9 cellular contexts compared by ENCODE assay signal in genomic region chr11:126862664-126863247, GRCh38.
DNase-seq lines count a peak whose midpoint lies in the region; ATAC-seq and TF ChIP-seq lines count a peak whose summit lies in the region.
"Had no signal": no experiment of that assay in that cellular context is flagged by ENCODE, and none has a peak within 500 bp of the region (broad histone marks: within the 10 kb centered on the region; RNA-seq: fewer than 3 reads in every experiment).

No MANE protein-coding gene starts in this region.

- no peaks in the 10 kb centered on the region for H3K79me2 ChIP-seq in HCT116 (ENCODE audit: insufficient read depth, low read length)

- no peaks in the 10 kb centered on the region for H3K4me1 ChIP-seq in HCT116 (ENCODE audit: control insufficient read depth in 1 of 2, insufficient read depth in 2 of 2, low read length in 2 of 2)

- H3K4me3 ChIP-seq in HCT116 (replicated peaks in 1 of 2; ENCODE audit: low read depth in 1 of 2, low read length in 2 of 2) (no peak overlapping the region), foreskin fibroblast (ENCODE audit: low read depth in 1 of 2, low read length in 2 of 2) (no peak overlapping the region)

- H4K20me1 ChIP-seq in HCT116 (ENCODE audit: insufficient read depth): no peaks in the 10 kb centered on the region

- H3K27me3 ChIP-seq in HCT116 (ENCODE audit: insufficient read depth, low read length): peaks cover 3% of the 10 kb centered on the region; the same call in 1 of the 2 replicates

- no peak for TF ChIP-seq CTCF in HCT116 (IDR thresholded peaks at IDR 0.05 in 2 of 3, conservative IDR thresholded peaks at IDR 0.05 in 1 of 3; ENCODE audit: borderline replicate concordance in 1 of 3, insufficient read depth in 1 of 3, low read depth in 2 of 3, low read length in 2 of 3)
- no peak for TF ChIP-seq CTCF in foreskin fibroblast (IDR thresholded peaks at IDR 0.05; ENCODE audit: low read depth, low read length)

- no TSS peak for BruUV-seq in HCT116 (replicated peaks; lab: Mats Ljungman, UMichigan)

- H3K9ac ChIP-seq in HCT116 (ENCODE audit: low read length): no peak overlapping the region

- H3K9me3 ChIP-seq in HCT116 (ENCODE audit: control insufficient read depth in 1 of 2, insufficient read depth in 1 of 2, low read depth in 1 of 2, low read length in 2 of 2): no peaks in the 10 kb centered on the region

- CTCF ChIA-PET in HCT116 (lab: Charles Lee): no interaction called here

- H3K4me2 ChIP-seq in HCT116 (ENCODE audit: low read length): no peak overlapping the region

- H3K27ac ChIP-seq in HCT116 (ENCODE audit: low read depth, low read length): no peak overlapping the region

- POLR2A ChIA-PET in HCT116 (lab: Charles Lee): no interaction called here

- ATAC-seq in GM18520 (IDR thresholded peaks at IDR 0.05; ENCODE audit: unreplicated experiment): peak; percentile 75
- no peak for ATAC-seq in HCT116
- ATAC-seq in HG02840 (IDR thresholded peaks at IDR 0.05; ENCODE audit: low FRiP score, unreplicated experiment): no peak
- ATAC-seq: T-cell had no signal

- no peak for TF ChIP-seq POLR2A in HCT116 (IDR thresholded peaks at IDR 0.05; ENCODE audit: borderline replicate concordance, extremely low read depth, insufficient read depth, insufficient read length)

- RAD21 ChIA-PET in HCT116 (lab: Charles Lee; ENCODE audit: low non-redundant PET in 1 of 2, low total read pairs in 2 of 2, uncharacterized antibody in 2 of 2, unreplicated experiment in 2 of 2): no interaction called here

- DNase-seq in HCT116 (ENCODE audit: low read depth, low spot score) (no peak), NCI-H187 treated with DMSO at 0.1 percent for 48 hours (lab: John Stamatoyannopoulos, UW) (peak; percentile 24), iPS-NIHi7 (ENCODE audit: extremely low spot score) (peak; percentile 76), foreskin fibroblast (no peak), NCI-H1694 treated with DMSO at 0.1 percent for 48 hours (lab: John Stamatoyannopoulos, UW) (no peak), hepatic stellate cell (ENCODE audit: low spot score) (no peak)

- H2AFZ ChIP-seq in HCT116 (ENCODE audit: low read depth, low read length, poor library complexity, severe bottlenecking): no peak overlapping the region

- TF ChIP-seq RAD21 in HCT116 (IDR thresholded peaks at IDR 0.05; ENCODE audit: low read depth): peak; percentile 8; the same call in 1 of the 2 replicates

- no peaks in the 10 kb centered on the region for H3K9me2 ChIP-seq in HCT116 (ENCODE audit: insufficient read depth)

- H3K36me3 ChIP-seq in HCT116 (ENCODE audit: control insufficient read depth in 1 of 2, insufficient read depth in 2 of 2, low read length in 2 of 2): no peaks in the 10 kb centered on the region

- intact Hi-C loops in HCT116 (cut with micrococcal nuclease): no loop called here

TF ChIP-seq in HCT116, 20 proteins besides CTCF, POLR2A, EP300 and RAD21:
- no peak for TF ChIP-seq POLR2AphosphoS5 (IDR thresholded peaks at IDR 0.05; ENCODE audit: low read depth, low read length)
- no peak for TF ChIP-seq YY1 (IDR thresholded peaks at IDR 0.05; ENCODE audit: extremely low read depth, insufficient replicate concordance, low read depth, low read length)
- TF ChIP-seq, protein P1, sequence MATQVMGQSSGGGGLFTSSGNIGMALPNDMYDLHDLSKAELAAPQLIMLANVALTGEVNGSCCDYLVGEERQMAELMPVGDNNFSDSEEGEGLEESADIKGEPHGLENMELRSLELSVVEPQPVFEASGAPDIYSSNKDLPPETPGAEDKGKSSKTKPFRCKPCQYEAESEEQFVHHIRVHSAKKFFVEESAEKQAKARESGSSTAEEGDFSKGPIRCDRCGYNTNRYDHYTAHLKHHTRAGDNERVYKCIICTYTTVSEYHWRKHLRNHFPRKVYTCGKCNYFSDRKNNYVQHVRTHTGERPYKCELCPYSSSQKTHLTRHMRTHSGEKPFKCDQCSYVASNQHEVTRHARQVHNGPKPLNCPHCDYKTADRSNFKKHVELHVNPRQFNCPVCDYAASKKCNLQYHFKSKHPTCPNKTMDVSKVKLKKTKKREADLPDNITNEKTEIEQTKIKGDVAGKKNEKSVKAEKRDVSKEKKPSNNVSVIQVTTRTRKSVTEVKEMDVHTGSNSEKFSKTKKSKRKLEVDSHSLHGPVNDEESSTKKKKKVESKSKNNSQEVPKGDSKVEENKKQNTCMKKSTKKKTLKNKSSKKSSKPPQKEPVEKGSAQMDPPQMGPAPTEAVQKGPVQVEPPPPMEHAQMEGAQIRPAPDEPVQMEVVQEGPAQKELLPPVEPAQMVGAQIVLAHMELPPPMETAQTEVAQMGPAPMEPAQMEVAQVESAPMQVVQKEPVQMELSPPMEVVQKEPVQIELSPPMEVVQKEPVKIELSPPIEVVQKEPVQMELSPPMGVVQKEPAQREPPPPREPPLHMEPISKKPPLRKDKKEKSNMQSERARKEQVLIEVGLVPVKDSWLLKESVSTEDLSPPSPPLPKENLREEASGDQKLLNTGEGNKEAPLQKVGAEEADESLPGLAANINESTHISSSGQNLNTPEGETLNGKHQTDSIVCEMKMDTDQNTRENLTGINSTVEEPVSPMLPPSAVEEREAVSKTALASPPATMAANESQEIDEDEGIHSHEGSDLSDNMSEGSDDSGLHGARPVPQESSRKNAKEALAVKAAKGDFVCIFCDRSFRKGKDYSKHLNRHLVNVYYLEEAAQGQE (IDR thresholded peaks at IDR 0.05; ENCODE audit: low read depth): no peak
- no peak for TF ChIP-seq ZFX (IDR thresholded peaks at IDR 0.05)
- no peak for TF ChIP-seq ELF1 (IDR thresholded peaks at IDR 0.05; ENCODE audit: borderline replicate concordance, low read depth)
- TF ChIP-seq ZNF274 (IDR thresholded peaks at IDR 0.05; ENCODE audit: low read depth, low read length): no peak
- TF ChIP-seq CEBPB (IDR thresholded peaks at IDR 0.05; ENCODE audit: low read depth): no peak
- no peak for TF ChIP-seq JUND (IDR thresholded peaks at IDR 0.05)
- no peak for TF ChIP-seq ZBTB33 (IDR thresholded peaks at IDR 0.05; ENCODE audit: extremely low read depth, insufficient replicate concordance, low read length)
- TF ChIP-seq SP1 (IDR thresholded peaks at IDR 0.05; ENCODE audit: low read depth): no peak
- no peak for TF ChIP-seq SIN3A (IDR thresholded peaks at IDR 0.05; ENCODE audit: low read depth)
- TF ChIP-seq CBX3 (IDR thresholded peaks at IDR 0.05; ENCODE audit: low read depth): no peak
- no peak for TF ChIP-seq EGR1 (IDR thresholded peaks at IDR 0.05; ENCODE audit: low read depth)
- no peak for TF ChIP-seq SRF (IDR thresholded peaks at IDR 0.05; ENCODE audit: low read depth)
- TF ChIP-seq EZH2 (IDR thresholded peaks at IDR 0.05): no peak

Comparison
In these comparisons a context has a peak if more than half of its experiments do, and no peak if none do; other contexts are left out.
1. DNase-seq: peak in NCI-H187 treated with DMSO at 0.1 percent for 48 hours (single experiment) and iPS-NIHi7 (single experiment); none in HCT116 (single experiment), foreskin fibroblast (0 of 2), NCI-H1694 treated with DMSO at 0.1 percent for 48 hours (single experiment) and hepatic stellate cell (single experiment).